15 cellular contexts compared by ENCODE assay signal in the genomic region with DNA sequence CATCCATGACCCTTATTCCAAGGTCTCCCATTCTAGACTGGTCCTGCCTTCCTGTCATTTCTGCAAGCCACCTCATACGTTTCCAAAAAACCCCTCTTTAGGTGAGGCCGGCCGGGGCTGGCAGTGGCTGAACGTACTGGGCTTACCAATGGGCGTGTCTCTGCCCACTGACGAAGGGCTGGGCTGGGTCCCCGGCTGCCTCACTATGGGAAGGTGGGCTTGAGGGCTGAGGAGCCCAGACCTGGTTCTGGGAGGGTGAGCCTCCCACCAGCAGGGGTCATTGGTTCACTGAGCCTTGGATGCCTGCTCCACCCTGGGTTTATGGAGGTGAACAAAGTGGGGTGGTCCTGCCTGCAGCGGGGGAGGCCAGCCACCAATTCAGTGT. TPM values are rescaled to one million over a fixed set of nuclear protein-coding genes. Genes with fewer than 3 reads are reported as not detected.
DNase-seq lines count a peak whose midpoint lies in the region; ATAC-seq, FAIRE-seq and TF ChIP-seq lines count a peak whose summit lies in the region.
"Had no signal": no experiment of that assay in that cellular context is flagged by ENCODE, and none has a peak within 500 bp of the region (broad histone marks: within the 10 kb centered on the region; RNA-seq: fewer than 3 reads in every experiment).

No MANE protein-coding gene starts in this region.

- H3K9me3 Mint-ChIP-seq in chondrocyte (ENCODE audit: low read depth): no peaks in the 10 kb centered on the region
- no peaks in the 10 kb centered on the region for H3K9me3 Mint-ChIP-seq in naive thymus-derived CD8-positive, alpha-beta T cell
- H3K9me3 Mint-ChIP-seq: activated naive CD4-positive, alpha-beta T cell treated with anti-CD3 and anti-CD28 coated beads, Interleukin-2, amount 50 U/mL, for 24 hours; mesothelial cell of epicardium had no signal

- DNase-seq in AG09319 (ENCODE audit: extremely low read depth, low read depth) (no peak), H54 (ENCODE audit: insufficient read length, low spot score) (no peak), chondrocyte (ENCODE audit: low spot score) (no peak), NCI-H524 treated with DMSO at 0.1 percent for 48 hours (lab: John Stamatoyannopoulos, UW) (no peak), NCI-H2029 treated with DMSO at 0.1 percent for 48 hours (lab: John Stamatoyannopoulos, UW) (no peak)
- no peak for DNase-seq in naive thymus-derived CD8-positive, alpha-beta T cell
- no peak for DNase-seq in activated CD4-positive, alpha-beta T cell treated with anti-CD3 and anti-CD28 coated beads for 4 hours
- DNase-seq: cerebellar nuclear complex; NCI-H1417 treated with DMSO at 0.1 percent for 48 hours; RPMI8226; stimulated activated CD8-positive, alpha-beta memory T cell treated with anti-CD3 and anti-CD28 coated beads, Interleukin-4, amount 100 ng/mL, for 48 hours had no signal

- no peaks in the 10 kb centered on the region for H3K27me3 Mint-ChIP-seq in chondrocyte (ENCODE audit: low read depth)
- no peaks in the 10 kb centered on the region for H3K27me3 Mint-ChIP-seq in naive thymus-derived CD8-positive, alpha-beta T cell
- H3K27me3 Mint-ChIP-seq: activated naive CD4-positive, alpha-beta T cell treated with anti-CD3 and anti-CD28 coated beads, Interleukin-2, amount 50 U/mL, for 24 hours had no signal

- TF ChIP-seq CTCF in AG09319 (IDR thresholded peaks at IDR 0.05; ENCODE audit: low read depth, low read length): peak; percentile 11
- peak; percentile 26 for TF ChIP-seq CTCF in chondrocyte (IDR thresholded peaks at IDR 0.05)

- FAIRE-seq in H54 (lab: Jason Lieb, UNC): no peak
- FAIRE-seq: urothelium cell line had no signal

- H3K4me1 Mint-ChIP-seq in chondrocyte (ENCODE audit: low read depth): peaks cover 13% of the 10 kb centered on the region
- peaks cover 9 to 31% (median 28%) of the 10 kb centered on the region in 4 donors for H3K4me1 Mint-ChIP-seq in naive thymus-derived CD8-positive, alpha-beta T cell

- POLR2A ChIA-PET in naive thymus-derived CD8-positive, alpha-beta T cell (lab: Charles Lee): interaction anchor here (0.6 to 2.1 kb wide), 6 partner anchors 8 to 144 kb away, joined by 3 to 8 read pairs (median 5); a partner anchor contains a TSS

- 0 out of 2 replicates have a peak, but pooled peaks have one; percentile 4 for TF ChIP-seq POLR2A in H54 (IDR thresholded peaks at IDR 0.05; ENCODE audit: low read depth, low read length)

- no peaks in the 10 kb centered on the region for H3K36me3 Mint-ChIP-seq in chondrocyte (ENCODE audit: low read depth)
- peaks cover 0 to 33% (median 8%) of the 10 kb centered on the region in 3 donors for H3K36me3 Mint-ChIP-seq in naive thymus-derived CD8-positive, alpha-beta T cell
- H3K36me3 Mint-ChIP-seq: mesothelial cell of epicardium had no signal

- peak in 1 of 2 donors; percentile 43 for ATAC-seq in naive thymus-derived CD8-positive, alpha-beta T cell
- no peak for ATAC-seq in HG02981 (IDR thresholded peaks at IDR 0.05; ENCODE audit: unreplicated experiment)

- H3K4me3 Mint-ChIP-seq in chondrocyte (ENCODE audit: unreplicated experiment): no peak overlapping the region
- no peak overlapping the region for H3K4me3 Mint-ChIP-seq in naive thymus-derived CD8-positive, alpha-beta T cell
- H3K4me3 Mint-ChIP-seq: activated naive CD4-positive, alpha-beta T cell treated with anti-CD3 and anti-CD28 coated beads, Interleukin-2, amount 50 U/mL, for 24 hours; mesothelial cell of epicardium had no signal

- no peak overlapping the region for H3K27ac Mint-ChIP-seq in chondrocyte (ENCODE audit: unreplicated experiment)
- peak overlapping the region in 6 of 10 donors; percentile 20 to 83 (median 57) for H3K27ac Mint-ChIP-seq in naive thymus-derived CD8-positive, alpha-beta T cell
- H3K27ac Mint-ChIP-seq: activated naive CD4-positive, alpha-beta T cell treated with anti-CD3 and anti-CD28 coated beads, Interleukin-2, amount 50 U/mL, for 24 hours; mesothelial cell of epicardium had no signal

RNA-seq across cellular contexts. Expression of a gene that starts 19.9 kb away (rescaled TPM):
- total RNA-seq in chondrocyte: 4.4 to 9.3 TPM (median 5.6 TPM) in 3 replicates
- total RNA-seq in naive thymus-derived CD8-positive, alpha-beta T cell: 10 to 100 TPM; 27.7 to 35.0 TPM
- polyA plus RNA-seq in naive thymus-derived CD8-positive, alpha-beta T cell: 1 to 10 TPM; 3.8 to 6.2 (median 5.6) TPM

RNA-seq across cellular contexts. Expression of a gene that starts 45.4 kb away (rescaled TPM):
- total RNA-seq in chondrocyte: 19.6 to 23.2 TPM (median 21.2 TPM) in 3 replicates
- total RNA-seq in naive thymus-derived CD8-positive, alpha-beta T cell: 10 to 100 TPM; 81.8 to 85.0 TPM
- 100 to 1,000 TPM; 177 to 209 (median 185) TPM for polyA plus RNA-seq in naive thymus-derived CD8-positive, alpha-beta T cell
